ENCODE assay signal across 9 cellular contexts in genomic region chr16:17416461-17417221, GRCh38. TPM values are rescaled to one million over a fixed set of nuclear protein-coding genes. Genes with fewer than 3 reads are reported as not detected.
A peak's percentile ranks its signal among the peaks of the same experiment; 100 is the strongest.
DNase-seq lines count a peak whose midpoint lies in the region; ATAC-seq, FAIRE-seq and TF ChIP-seq lines count a peak whose summit lies in the region.
"Had no signal": no experiment of that assay in that cellular context is flagged by ENCODE, and none has a peak within 500 bp of the region (broad histone marks: within the 10 kb centered on the region; RNA-seq: fewer than 3 reads in every experiment).

No MANE protein-coding gene starts in this region.

- CTCF ChIA-PET in CD8-positive, alpha-beta T cell (lab: Charles Lee) = interaction anchor here (0.9 to 2.5 kb wide), 16 partner anchors 13 to 551 kb away, joined by 3 to 10 read pairs (median 3); no protein-coding TSS in a partner anchor
- CTCF ChIA-PET in activated CD4-positive, alpha-beta memory T cell treated with anti-CD3 and anti-CD28 coated beads, Interleukin-2, amount 10 ng/mL, durations not matched to agents 7 days and 5 days (lab: Charles Lee) = interaction anchor here (0.6 to 3.1 kb wide), 16 partner anchors 11 to 181 kb away, joined by 3 to 19 read pairs (median 4); no protein-coding TSS in a partner anchor

- no peaks in the 10 kb centered on the region for H3K27me3 ChIP-seq in CD8-positive, alpha-beta T cell (ENCODE audit: insufficient read depth, low read length)
- H3K27me3 ChIP-seq in HUES48 (ENCODE audit: control insufficient read depth, insufficient read depth, low read length) (no peaks in the 10 kb centered on the region), fibroblast of lung (ENCODE audit: control insufficient read depth, insufficient read depth, low read length) (no peaks in the 10 kb centered on the region), pancreas (no peaks in the 10 kb centered on the region), uterus (no peaks in the 10 kb centered on the region)

- no peaks in the 10 kb centered on the region for H3K36me3 ChIP-seq in CD8-positive, alpha-beta T cell (ENCODE audit: insufficient read depth, low read length)
- no peaks in the 10 kb centered on the region for H3K36me3 ChIP-seq in HUES48 (ENCODE audit: control insufficient read depth, insufficient read depth, low read length)
- H3K36me3 ChIP-seq in fibroblast of lung (ENCODE audit: control insufficient read depth, insufficient read depth, low read length) = no peaks in the 10 kb centered on the region
- no peaks in the 10 kb centered on the region for H3K36me3 ChIP-seq in pancreas
- H3K36me3 ChIP-seq in uterus = no peaks in the 10 kb centered on the region

- intact Hi-C loops in CD8-positive, alpha-beta T cell (cut with DNase I, micrococcal nuclease) = loop anchor here (1.0 to 5.0 kb wide), 8 partner anchors 44 to 554 kb away; partner anchors contain the start of gene XYLT1 (in 1 of the 2)
- intact Hi-C loops in pancreas (cut with DNase I) (no loop called here), uterus (cut with DNase I; ENCODE audit: low total_unique reads) (no loop called here)

- WGBS in pancreas, 2 donors = 32 to 38% methylated on average over 13 of the region's 13 CpGs

- H3K4me1 Mint-ChIP-seq in CD8-positive, alpha-beta T cell (ENCODE audit: low read depth) = peaks cover 42% of the 10 kb centered on the region
- peaks cover 48% of the 10 kb centered on the region for H3K4me1 Mint-ChIP-seq in activated CD4-positive, alpha-beta memory T cell treated with anti-CD3 and anti-CD28 coated beads, Interleukin-2, amount 10 ng/mL, durations not matched to agents 7 days and 5 days

- peaks cover 5% of the 10 kb centered on the region for H3K79me2 ChIP-seq in fibroblast of lung (ENCODE audit: control insufficient read depth, insufficient read depth, low read length)

- no peaks in the 10 kb centered on the region for H3K9me3 Mint-ChIP-seq in CD8-positive, alpha-beta T cell
- no peaks in the 10 kb centered on the region for H3K9me3 Mint-ChIP-seq in activated CD4-positive, alpha-beta memory T cell treated with anti-CD3 and anti-CD28 coated beads, Interleukin-2, amount 10 ng/mL, durations not matched to agents 7 days and 5 days

- H3K27ac Mint-ChIP-seq in CD8-positive, alpha-beta T cell = peak overlapping the region; percentile 92
- H3K27ac Mint-ChIP-seq in activated CD4-positive, alpha-beta memory T cell treated with anti-CD3 and anti-CD28 coated beads, Interleukin-2, amount 10 ng/mL, durations not matched to agents 7 days and 5 days = peak overlapping the region; percentile 86

- H3K4me1 ChIP-seq in CD8-positive, alpha-beta T cell (ENCODE audit: insufficient read depth, low read length) = peaks cover 16% of the 10 kb centered on the region
- peaks cover 27% of the 10 kb centered on the region for H3K4me1 ChIP-seq in HUES48 (ENCODE audit: control insufficient read depth, insufficient read depth, low read length)
- peaks cover 6% of the 10 kb centered on the region for H3K4me1 ChIP-seq in fibroblast of lung (ENCODE audit: control insufficient read depth, extremely low read depth, insufficient read depth, low read length)
- H3K4me1 ChIP-seq in pancreas = peaks cover 0 to 5% (median 4%) of the 10 kb centered on the region in 3 donors
- no peaks in the 10 kb centered on the region for H3K4me1 ChIP-seq in uterus
- H3K4me1 ChIP-seq: psoas muscle had no signal

- TF ChIP-seq CTCF in CD8-positive, alpha-beta T cell (IDR thresholded peaks at IDR 0.05) = peak; percentile 43
- TF ChIP-seq CTCF in fibroblast of lung (conservative IDR thresholded peaks at IDR 0.05 in 1 of 2, IDR thresholded peaks at IDR 0.05 in 1 of 2; ENCODE audit: low read depth in 1 of 2, low read length in 2 of 2) (peak in 1 of 2 donors; percentile 20), pancreas (IDR thresholded peaks at IDR 0.05) (no peak), uterus (IDR thresholded peaks at IDR 0.05) (peak in 2 of 4 experiments; percentile 9 to 17)

- H2AFZ ChIP-seq in fibroblast of lung (ENCODE audit: low read length) = no peak overlapping the region

- ATAC-seq in CD8-positive, alpha-beta T cell = peak; percentile 94
- peak; percentile 97 for ATAC-seq in GM19468 (IDR thresholded peaks at IDR 0.05; ENCODE audit: extremely low read depth, unreplicated experiment)
- peak; percentile 57 to 84 (median 81) for ATAC-seq in pancreas

- no peak for FAIRE-seq in pancreas (lab: Jason Lieb, UNC)

- peak overlapping the region; percentile 87 for H3K4me3 Mint-ChIP-seq in CD8-positive, alpha-beta T cell
- peak overlapping the region; percentile 40 for H3K4me3 Mint-ChIP-seq in activated CD4-positive, alpha-beta memory T cell treated with anti-CD3 and anti-CD28 coated beads, Interleukin-2, amount 10 ng/mL, durations not matched to agents 7 days and 5 days

- no peaks in the 10 kb centered on the region for H3K27me3 Mint-ChIP-seq in CD8-positive, alpha-beta T cell (ENCODE audit: low read depth)
- H3K27me3 Mint-ChIP-seq in activated CD4-positive, alpha-beta memory T cell treated with anti-CD3 and anti-CD28 coated beads, Interleukin-2, amount 10 ng/mL, durations not matched to agents 7 days and 5 days = no peaks in the 10 kb centered on the region

- TF ChIP-seq POLR2A in uterus (IDR thresholded peaks at IDR 0.05) = no peak

- DNase-seq in CD8-positive, alpha-beta T cell = peak; percentile 21 to 70 (median 41)
- DNase-seq in activated CD4-positive, alpha-beta memory T cell treated with anti-CD3 and anti-CD28 coated beads, Interleukin-2, amount 10 ng/mL, durations not matched to agents 7 days and 5 days = peak; percentile 58
- peak; percentile 16 to 51 for DNase-seq in fibroblast of lung (ENCODE audit: low read depth in 2 of 2)
- peak in 3 of 6 donors; percentile 18 to 38 (median 19) for DNase-seq in pancreas
- no peak for DNase-seq in uterus
- DNase-seq in NCI-H2196 (lab: John Stamatoyannopoulos, UW; ENCODE audit: unreplicated experiment) = no peak
- DNase-seq: psoas muscle had no signal

- POLR2A ChIA-PET in CD8-positive, alpha-beta T cell (lab: Charles Lee) = interaction anchor here (0.8 to 2.3 kb wide), 10 partner anchors 14 to 99 kb away, joined by 3 to 10 read pairs (median 3); no protein-coding TSS in a partner anchor
- POLR2A ChIA-PET in activated CD4-positive, alpha-beta memory T cell treated with anti-CD3 and anti-CD28 coated beads, Interleukin-2, amount 10 ng/mL, durations not matched to agents 7 days and 5 days (lab: Charles Lee) = interaction anchor here (0.6 to 3.0 kb wide), 18 partner anchors 11 to 155 kb away, joined by 3 to 50 read pairs (median 4); no protein-coding TSS in a partner anchor

- H3K4me3 ChIP-seq in CD8-positive, alpha-beta T cell (ENCODE audit: low read depth, low read length) = peak overlapping the region; percentile 49
- H3K4me3 ChIP-seq in HUES48 (ENCODE audit: low read depth, low read length) (no peak overlapping the region), fibroblast of lung (replicated peaks in 1 of 4; ENCODE audit: control extremely low read depth in 1 of 4, insufficient read depth in 1 of 4, low read depth in 3 of 4, low read length in 4 of 4) (no peak overlapping the region), pancreas (no peak overlapping the region), uterus (no peak overlapping the region)
- H3K4me3 ChIP-seq: psoas muscle had no signal

- no peaks in the 10 kb centered on the region for H3K36me3 Mint-ChIP-seq in CD8-positive, alpha-beta T cell
- peaks cover 12% of the 10 kb centered on the region for H3K36me3 Mint-ChIP-seq in activated CD4-positive, alpha-beta memory T cell treated with anti-CD3 and anti-CD28 coated beads, Interleukin-2, amount 10 ng/mL, durations not matched to agents 7 days and 5 days (ENCODE audit: low read depth)

- no peaks in the 10 kb centered on the region for H3K9me3 ChIP-seq in CD8-positive, alpha-beta T cell (ENCODE audit: low read length)
- no peaks in the 10 kb centered on the region for H3K9me3 ChIP-seq in HUES48 (ENCODE audit: control insufficient read depth, insufficient read depth, low read length)
- H3K9me3 ChIP-seq in fibroblast of lung (ENCODE audit: control insufficient read depth, insufficient read depth, low read depth, low read length) = no peaks in the 10 kb centered on the region
- H3K9me3 ChIP-seq in pancreas = no peaks in the 10 kb centered on the region
- H3K9me3 ChIP-seq in uterus = no peaks in the 10 kb centered on the region
- H3K9me3 ChIP-seq: psoas muscle had no signal

- H3K27ac ChIP-seq in CD8-positive, alpha-beta T cell (ENCODE audit: low read depth, low read length) = peak overlapping the region; percentile 41
- H3K27ac ChIP-seq in HUES48 (ENCODE audit: low read depth, low read length) = peak overlapping the region; percentile 48
- H3K27ac ChIP-seq in fibroblast of lung (ENCODE audit: insufficient read depth, low read length) = no peak overlapping the region
- peak overlapping the region in 3 of 4 donors; percentile 3 to 62 (median 10) for H3K27ac ChIP-seq in pancreas
- H3K27ac ChIP-seq in uterus = peak overlapping the region; percentile 17 to 21
- H3K27ac ChIP-seq: psoas muscle had no signal

- no peaks in the 10 kb centered on the region for H4K20me1 ChIP-seq in fibroblast of lung (ENCODE audit: control insufficient read depth, extremely low read depth, insufficient read depth, low read length)

- H3K9ac ChIP-seq in HUES48 (ENCODE audit: low read depth, low read length) (no peak overlapping the region), fibroblast of lung (ENCODE audit: insufficient read depth, low read length) (no peak overlapping the region)

- H3K4me2 ChIP-seq in fibroblast of lung (ENCODE audit: extremely low read depth, insufficient read depth, low read length) = no peak overlapping the region

RNA-seq across cellular contexts. Expression of gene XYLT1, which starts 54.1 kb away (rescaled TPM):
- total RNA-seq in CD8-positive, alpha-beta T cell = 10 to 100 TPM; 14.1 to 16.1 TPM
- 10 to 100 TPM; 30.2 to 34.9 TPM for total RNA-seq in activated CD4-positive, alpha-beta memory T cell treated with anti-CD3 and anti-CD28 coated beads, Interleukin-2, amount 10 ng/mL, durations not matched to agents 7 days and 5 days
- total RNA-seq in fibroblast of lung (12.3 and 21.8 TPM in 2 replicates), pancreas (1 to 10 TPM; 4.0 to 8.2 (median 4.9) TPM), uterus (10 to 100 TPM in 2 of 4 donors, 1 to 10 TPM in 2; 1.5 to 42.2 (median 15.7) TPM)
- polyA plus RNA-seq in fibroblast of lung (9.3 and 13.9 TPM in 2 replicates), pancreas (1 to 10 TPM; 1.6 to 1.8 TPM)
- 8.3 and 9.9 TPM in 2 replicates for polyA plus RNA-seq in fibroblast of lung (2012)
- polyA minus RNA-seq in fibroblast of lung (ENCODE audit: low replicate concordance) = 46.8 and 86.3 TPM in 2 replicates

Comparison
In these comparisons a context has a peak if more than half of its experiments do, and no peak if none do; other contexts are left out.
1. DNase-seq: peak in CD8-positive, alpha-beta T cell (7 of 7), activated CD4-positive, alpha-beta memory T cell treated with anti-CD3 and anti-CD28 coated beads, Interleukin-2, amount 10 ng/mL, durations not matched to agents 7 days and 5 days (single experiment) and fibroblast of lung (2 of 2); none in uterus (0 of 2) and NCI-H2196 (single experiment).
2. intact Hi-C loops: an anchor here in CD8-positive, alpha-beta T cell (1.0 to 5.0 kb wide); none called in pancreas and uterus.
3. Peak in every context shown above with its lines, with median percentiles within 50 percentile points of each other: ATAC-seq.